8 cellular contexts compared by ENCODE assay signal in genomic region chr3:155743616-155744015, GRCh38. TPM values are rescaled to one million over a fixed set of nuclear protein-coding genes. Genes with fewer than 3 reads are reported as not detected.
A peak's percentile ranks its signal among the peaks of the same experiment; 100 is the strongest.
DNase-seq lines count a peak whose midpoint lies in the region; ATAC-seq and TF ChIP-seq lines count a peak whose summit lies in the region.

No MANE protein-coding gene starts in this region.

- no peaks in the 10 kb centered on the region for H3K36me3 Mint-ChIP-seq in activated CD8-positive, alpha-beta memory T cell treated with anti-CD3 and anti-CD28 coated beads, Interleukin-2, amount 10 ng/mL, durations not matched to agents 7 days and 5 days
- H3K36me3 Mint-ChIP-seq in activated T-helper 2 cell treated with anti-CD3 and anti-CD28 coated beads, Interferon-gamma antibody, Interleukin-2, Interleukin-4, amounts not matched to agents 10 μg/mL and 5 μg/mL and 100 μg/mL, durations not matched to agents 14 hours and 24 hours and 36 hours (ENCODE audit: low read depth): no peaks in the 10 kb centered on the region

- no peak for DNase-seq in activated CD8-positive, alpha-beta memory T cell treated with anti-CD3 and anti-CD28 coated beads, Interleukin-2, amount 10 ng/mL, durations not matched to agents 7 days and 5 days
- no peak for DNase-seq in activated CD8-positive, alpha-beta memory T cell treated with anti-CD3 and anti-CD28 coated beads, Interleukin-2, amount 50 U/mL, for 48 hours
- DNase-seq in activated T-helper 2 cell treated with anti-CD3 and anti-CD28 coated beads, Interferon-gamma antibody, Interleukin-2, Interleukin-4, amounts not matched to agents 10 μg/mL and 5 μg/mL and 100 μg/mL, durations not matched to agents 14 hours and 24 hours and 36 hours (ENCODE audit: low spot score): no peak
- no peak for DNase-seq in thyroid gland
- DNase-seq in RPMI8226: no peak
- no peak for DNase-seq in activated CD4-positive, alpha-beta T cell treated with anti-CD3 and anti-CD28 coated beads, Interleukin-2, amount 50 U/mL, for 4 hours

- peaks cover 78% of the 10 kb centered on the region for H3K27me3 Mint-ChIP-seq in activated CD8-positive, alpha-beta memory T cell treated with anti-CD3 and anti-CD28 coated beads, Interleukin-2, amount 10 ng/mL, durations not matched to agents 7 days and 5 days
- H3K27me3 Mint-ChIP-seq in activated T-helper 2 cell treated with anti-CD3 and anti-CD28 coated beads, Interferon-gamma antibody, Interleukin-2, Interleukin-4, amounts not matched to agents 10 μg/mL and 5 μg/mL and 100 μg/mL, durations not matched to agents 14 hours and 24 hours and 36 hours (ENCODE audit: low read depth): peaks cover 67% of the 10 kb centered on the region

- CTCF ChIA-PET in activated CD8-positive, alpha-beta memory T cell treated with anti-CD3 and anti-CD28 coated beads, Interleukin-2, amount 10 ng/mL, durations not matched to agents 7 days and 5 days (lab: Charles Lee): interaction anchor here (1.2 kb wide), 1 partner anchor 62 kb away, joined by 5 read pairs; the partner anchor contains the start of gene C3orf33

- H3K4me3 Mint-ChIP-seq in activated CD8-positive, alpha-beta memory T cell treated with anti-CD3 and anti-CD28 coated beads, Interleukin-2, amount 10 ng/mL, durations not matched to agents 7 days and 5 days: peak overlapping the region; percentile 74
- peak overlapping the region; percentile 64 for H3K4me3 Mint-ChIP-seq in activated T-helper 2 cell treated with anti-CD3 and anti-CD28 coated beads, Interferon-gamma antibody, Interleukin-2, Interleukin-4, amounts not matched to agents 10 μg/mL and 5 μg/mL and 100 μg/mL, durations not matched to agents 14 hours and 24 hours and 36 hours (ENCODE audit: low read depth)

- intact Hi-C loops in activated T-helper 2 cell treated with anti-CD3 and anti-CD28 coated beads, Interferon-gamma antibody, Interleukin-2, Interleukin-4, amounts not matched to agents 10 μg/mL and 5 μg/mL and 100 μg/mL, durations not matched to agents 14 hours and 24 hours and 36 hours (cut with micrococcal nuclease): loop anchor here (10.0 kb wide), 1 partner anchor 121 kb away; no protein-coding TSS in a partner anchor
- intact Hi-C loops in thyroid gland (cut with DNase I): loop anchor here (10.0 kb wide), 1 partner anchor 111 kb away; the partner anchor contains the start of gene SLC33A1

- peaks cover 20% of the 10 kb centered on the region for H3K4me1 Mint-ChIP-seq in activated CD8-positive, alpha-beta memory T cell treated with anti-CD3 and anti-CD28 coated beads, Interleukin-2, amount 10 ng/mL, durations not matched to agents 7 days and 5 days
- peaks cover 19% of the 10 kb centered on the region for H3K4me1 Mint-ChIP-seq in activated T-helper 2 cell treated with anti-CD3 and anti-CD28 coated beads, Interferon-gamma antibody, Interleukin-2, Interleukin-4, amounts not matched to agents 10 μg/mL and 5 μg/mL and 100 μg/mL, durations not matched to agents 14 hours and 24 hours and 36 hours (ENCODE audit: low read depth)

- ATAC-seq in activated CD8-positive, alpha-beta memory T cell treated with anti-CD3 and anti-CD28 coated beads, Interleukin-2, amount 10 ng/mL, durations not matched to agents 7 days and 5 days: no peak
- no peak for ATAC-seq in HG03460 (IDR thresholded peaks at IDR 0.05; ENCODE audit: unreplicated experiment)

- H3K4me3 ChIP-seq in thyroid gland (replicated peaks in 1 of 3): peak overlapping the region in 2 of 3 donors; percentile 73 to 75

- 8 to 9% methylated on average over 8 of the region's 8 CpGs for WGBS in thyroid gland, 2 donors

- no peak for TF ChIP-seq CTCF in thyroid gland (IDR thresholded peaks at IDR 0.05)

- no peak for TF ChIP-seq POLR2A in thyroid gland (IDR thresholded peaks at IDR 0.05)

- no peaks in the 10 kb centered on the region for H3K9me3 ChIP-seq in thyroid gland

- no peak overlapping the region for H3K27ac Mint-ChIP-seq in activated CD8-positive, alpha-beta memory T cell treated with anti-CD3 and anti-CD28 coated beads, Interleukin-2, amount 10 ng/mL, durations not matched to agents 7 days and 5 days
- no peak overlapping the region for H3K27ac Mint-ChIP-seq in activated T-helper 2 cell treated with anti-CD3 and anti-CD28 coated beads, Interferon-gamma antibody, Interleukin-2, Interleukin-4, amounts not matched to agents 10 μg/mL and 5 μg/mL and 100 μg/mL, durations not matched to agents 14 hours and 24 hours and 36 hours

- peaks cover 8 to 25% of the 10 kb centered on the region in 2 donors for H3K4me1 ChIP-seq in thyroid gland

- H3K27me3 ChIP-seq in layer of hippocampus (ENCODE audit: control insufficient read depth, insufficient read depth, low read length): no peaks in the 10 kb centered on the region
- H3K27me3 ChIP-seq in thyroid gland: no peaks in the 10 kb centered on the region

- H3K9me3 Mint-ChIP-seq in activated CD8-positive, alpha-beta memory T cell treated with anti-CD3 and anti-CD28 coated beads, Interleukin-2, amount 10 ng/mL, durations not matched to agents 7 days and 5 days (ENCODE audit: low read depth): no peaks in the 10 kb centered on the region
- H3K9me3 Mint-ChIP-seq in activated T-helper 2 cell treated with anti-CD3 and anti-CD28 coated beads, Interferon-gamma antibody, Interleukin-2, Interleukin-4, amounts not matched to agents 10 μg/mL and 5 μg/mL and 100 μg/mL, durations not matched to agents 14 hours and 24 hours and 36 hours: no peaks in the 10 kb centered on the region

- H3K36me3 ChIP-seq in thyroid gland: no peaks in the 10 kb centered on the region

- H3K27ac ChIP-seq in layer of hippocampus (ENCODE audit: low read depth, low read length) (peak overlapping the region; percentile 18), thyroid gland (peak overlapping the region; percentile 85 to 87 (median 85))

RNA-seq across cellular contexts. Expression of gene PLCH1, which starts 1.3 kb away (rescaled TPM):
- total RNA-seq in activated CD8-positive, alpha-beta memory T cell treated with anti-CD3 and anti-CD28 coated beads, Interleukin-2, amount 10 ng/mL, durations not matched to agents 7 days and 5 days: under 1 TPM; 0.26 to 0.58 TPM
- 0.09 and 0.25 TPM in 2 replicates for total RNA-seq in activated T-helper 2 cell treated with anti-CD3 and anti-CD28 coated beads, Interferon-gamma antibody, Interleukin-2, Interleukin-4, amounts not matched to agents 10 μg/mL and 5 μg/mL and 100 μg/mL, durations not matched to agents 14 hours and 24 hours and 36 hours
- total RNA-seq in thyroid gland: 10 to 100 TPM in 3 of 4 donors, 1 to 10 TPM in 1; 4.3 to 20.6 (median 14.1) TPM
